In genomic region chr22:19406281-19406811, GRCh38 we compare ENCODE assay signal across 24 cellular contexts. TPM values are rescaled to one million over a fixed set of nuclear protein-coding genes. Genes with fewer than 3 reads are reported as not detected.
DNase-seq lines count a peak whose midpoint lies in the region; ATAC-seq, FAIRE-seq and TF ChIP-seq lines count a peak whose summit lies in the region.
"Had no signal": no experiment of that assay in that cellular context is flagged by ENCODE, and none has a peak within 500 bp of the region (broad histone marks: within the 10 kb centered on the region; RNA-seq: fewer than 3 reads in every experiment).

No MANE protein-coding gene starts in this region.

- no peaks in the 10 kb centered on the region for H3K27me3 ChIP-seq in DND-41 (ENCODE audit: insufficient read depth, low read length, poor library complexity)
- H3K27me3 ChIP-seq in GM12878 (replicated peaks in 1 of 2; ENCODE audit: control insufficient read depth in 2 of 2, insufficient read depth in 2 of 2, low read length in 1 of 2) = no peaks in the 10 kb centered on the region
- no peaks in the 10 kb centered on the region for H3K27me3 ChIP-seq in HepG2 (ENCODE audit: control insufficient read depth in 1 of 2, insufficient read depth in 2 of 2, low read length in 2 of 2)
- no peaks in the 10 kb centered on the region for H3K27me3 ChIP-seq in hepatocyte
- H3K27me3 ChIP-seq: SJCRH30 had no signal

- H3K4me1 Mint-ChIP-seq in activated CD8-positive, alpha-beta memory T cell treated with anti-CD3 and anti-CD28 coated beads, Interleukin-2, amount 10 ng/mL, durations not matched to agents 7 days and 5 days = no peaks in the 10 kb centered on the region

- FAIRE-seq in GM12878 (lab: Jason Lieb, UNC) = no peak
- FAIRE-seq in HepG2 (lab: Jason Lieb, UNC) = no peak
- FAIRE-seq: GM12891, H54, RCC 7860 had no signal

- intact Hi-C loops in GM12878 (cut with micrococcal nuclease; ENCODE audit: unreplicated experiment) (no loop called here), HepG2 (cut with micrococcal nuclease; ENCODE audit: unreplicated experiment) (no loop called here), mucosa of descending colon (cut with DNase I, micrococcal nuclease) (no loop called here)

- H3K4me2 ChIP-seq in DND-41 (ENCODE audit: insufficient read depth, low read length) = no peak overlapping the region
- H3K4me2 ChIP-seq in GM12878 (ENCODE audit: control insufficient read depth, insufficient read depth) = no peak overlapping the region
- H3K4me2 ChIP-seq in HepG2 (ENCODE audit: low read depth, low read length) = no peak overlapping the region
- no peak overlapping the region for H3K4me2 ChIP-seq in hepatocyte

- H4K20me1 ChIP-seq in DND-41 (ENCODE audit: insufficient read depth, low read length) = peaks cover 19% of the 10 kb centered on the region
- no peaks in the 10 kb centered on the region for H4K20me1 ChIP-seq in GM12878 (ENCODE audit: control insufficient read depth, insufficient read depth)
- 0 out of 2 replicates have a peak, but pooled peaks cover under 1% of the 10 kb centered on the region for H4K20me1 ChIP-seq in HepG2 (ENCODE audit: insufficient read depth, low read length)
- H4K20me1 ChIP-seq in hepatocyte (ENCODE audit: insufficient read depth, poor library complexity, severe bottlenecking) = peaks cover 8% of the 10 kb centered on the region

- in situ Hi-C loops in GM12878 (cut with MboI) = no loop called here
- in situ Hi-C loops in HepG2 (cut with HindIII; ENCODE audit: extremely low pct_ligation_motif_present, low pct_unique_long_range_greater_than_20kb) = no loop called here

- H2AFZ ChIP-seq in DND-41 (ENCODE audit: low read depth, low read length) = no peak overlapping the region
- no peak overlapping the region for H2AFZ ChIP-seq in GM12878 (ENCODE audit: control insufficient read depth, low read depth, low read length)
- H2AFZ ChIP-seq in HepG2 (ENCODE audit: low read length) = no peak overlapping the region
- no peak overlapping the region for H2AFZ ChIP-seq in hepatocyte

- H3K36me3 Mint-ChIP-seq in activated CD8-positive, alpha-beta memory T cell treated with anti-CD3 and anti-CD28 coated beads, Interleukin-2, amount 10 ng/mL, durations not matched to agents 7 days and 5 days = peaks cover 48% of the 10 kb centered on the region

- H3K79me2 ChIP-seq in DND-41 (ENCODE audit: insufficient read depth, low read length) (peaks cover 29% of the 10 kb centered on the region), GM12878 (ENCODE audit: control insufficient read depth, insufficient read depth, low read length) (no peaks in the 10 kb centered on the region; the same call in 1 of the 2 replicates), HepG2 (ENCODE audit: insufficient read depth, low read length) (peaks cover 11% of the 10 kb centered on the region), hepatocyte (peaks cover 14% of the 10 kb centered on the region)

- no peak overlapping the region for H3K9ac ChIP-seq in DND-41 (ENCODE audit: low read depth, low read length)
- H3K9ac ChIP-seq in GM12878 (ENCODE audit: control insufficient read depth, insufficient read depth, low read length) = no peak overlapping the region
- H3K9ac ChIP-seq in HepG2 (ENCODE audit: insufficient read depth, low read depth, low read length) = no peak overlapping the region

- no peak overlapping the region for H3K27ac Mint-ChIP-seq in activated CD8-positive, alpha-beta memory T cell treated with anti-CD3 and anti-CD28 coated beads, Interleukin-2, amount 10 ng/mL, durations not matched to agents 7 days and 5 days

- no peak overlapping the region for H3K4me3 ChIP-seq in DND-41 (ENCODE audit: low read depth in 1 of 2, low read length in 2 of 2)
- no peak overlapping the region for H3K4me3 ChIP-seq in GM12878
- H3K4me3 ChIP-seq in HepG2 (replicated peaks in 1 of 3; ENCODE audit: insufficient read depth in 1 of 3, low read depth in 2 of 3, low read length in 3 of 3) = no peak overlapping the region
- no peak overlapping the region for H3K4me3 ChIP-seq in hepatocyte
- no peak overlapping the region for H3K4me3 ChIP-seq in mucosa of descending colon
- H3K4me3 ChIP-seq: SJCRH30 had no signal

- peaks cover 95% of the 10 kb centered on the region for H3K36me3 ChIP-seq in DND-41 (ENCODE audit: insufficient read depth, low read length)
- peaks cover 21 to 31% of the 10 kb centered on the region in 2 experiments; a peak in 3 of 4 replicates for H3K36me3 ChIP-seq in GM12878 (ENCODE audit: control insufficient read depth in 2 of 2, insufficient read depth in 2 of 2, low read length in 1 of 2)
- H3K36me3 ChIP-seq in HepG2 (replicated peaks in 1 of 2; ENCODE audit: control insufficient read depth in 1 of 2, insufficient read depth in 2 of 2, low read length in 2 of 2) = peaks cover 30 to 82% of the 10 kb centered on the region in 2 experiments; a peak in 4 of 5 replicates
- H3K36me3 ChIP-seq in hepatocyte (replicated peaks; ENCODE audit: insufficient read depth, low read depth) = no peaks in the 10 kb centered on the region
- H3K36me3 ChIP-seq in mucosa of descending colon (ENCODE audit: low read depth) = no peaks in the 10 kb centered on the region

- H3K9me3 Mint-ChIP-seq in activated CD8-positive, alpha-beta memory T cell treated with anti-CD3 and anti-CD28 coated beads, Interleukin-2, amount 10 ng/mL, durations not matched to agents 7 days and 5 days (ENCODE audit: low read depth) = no peaks in the 10 kb centered on the region
- H3K9me3 Mint-ChIP-seq: CD4-positive, CD25-positive, alpha-beta regulatory T cell had no signal

- H3K9me3 ChIP-seq in DND-41 (ENCODE audit: insufficient read depth, low read length, severe bottlenecking) = no peaks in the 10 kb centered on the region
- H3K9me3 ChIP-seq in GM12878 (replicated peaks; ENCODE audit: control insufficient read depth, insufficient read depth, low read length) = no peaks in the 10 kb centered on the region
- H3K9me3 ChIP-seq in HepG2 (ENCODE audit: low read length) = no peaks in the 10 kb centered on the region
- H3K9me3 ChIP-seq in hepatocyte (ENCODE audit: low read depth) = no peaks in the 10 kb centered on the region
- H3K9me3 ChIP-seq in mucosa of descending colon = no peaks in the 10 kb centered on the region
- H3K9me3 ChIP-seq: SJCRH30 had no signal

- no TSS peak for BruUV-seq in GM12878 (replicated peaks; lab: Mats Ljungman, UMichigan)
- BruUV-seq in HepG2 (replicated peaks; lab: Mats Ljungman, UMichigan) = no TSS peak

- no peaks in the 10 kb centered on the region for H3K27me3 Mint-ChIP-seq in activated CD8-positive, alpha-beta memory T cell treated with anti-CD3 and anti-CD28 coated beads, Interleukin-2, amount 10 ng/mL, durations not matched to agents 7 days and 5 days
- H3K27me3 Mint-ChIP-seq: CD4-positive, CD25-positive, alpha-beta regulatory T cell had no signal

- no peak overlapping the region for H3K4me3 Mint-ChIP-seq in activated CD8-positive, alpha-beta memory T cell treated with anti-CD3 and anti-CD28 coated beads, Interleukin-2, amount 10 ng/mL, durations not matched to agents 7 days and 5 days
- H3K4me3 Mint-ChIP-seq: CD4-positive, CD25-positive, alpha-beta regulatory T cell had no signal

- no peak for DNase-seq in activated CD8-positive, alpha-beta memory T cell treated with anti-CD3 and anti-CD28 coated beads, Interleukin-2, amount 10 ng/mL, durations not matched to agents 7 days and 5 days
- DNase-seq in activated CD8-positive, alpha-beta memory T cell treated with anti-CD3 and anti-CD28 coated beads, Interleukin-2, amount 50 U/mL, for 4 hours = no peak
- DNase-seq in DND-41 (no peak), GM12878 (ENCODE audit: low read depth, low spot score) (no peak), HepG2 (ENCODE audit: low spot score) (no peak), NCI-H187 (lab: John Stamatoyannopoulos, UW) (no peak), hepatocyte (ENCODE audit: low spot score) (no peak), mucosa of descending colon (no peak)
- DNase-seq: COR-L47, DMS 273 treated with DMSO at 0.1 percent for 48 hours, DMS79 treated with DMSO at 0.1 percent for 48 hours, KG1, NCI-H1092, NCI-H1436 treated with DMSO at 0.1 percent for 48 hours, NCI-H2029 treated with DMSO at 0.1 percent for 48 hours, NCI-H345, NCI-H524, NCI-H82, OCI-M1, SJCRH30 had no signal

- ATAC-seq in activated CD8-positive, alpha-beta memory T cell treated with anti-CD3 and anti-CD28 coated beads, Interleukin-2, amount 10 ng/mL, durations not matched to agents 7 days and 5 days = peak; percentile 33
- ATAC-seq in DND-41 (ENCODE audit: insufficient read depth, low read depth) (peak; percentile 22; the same call in 1 of the 3 replicates), GM12878 (no peak), HepG2 (no peak), mucosa of descending colon (no peak)

- CTCF ChIA-PET in activated CD8-positive, alpha-beta memory T cell treated with anti-CD3 and anti-CD28 coated beads, Interleukin-2, amount 10 ng/mL, durations not matched to agents 7 days and 5 days (lab: Charles Lee) = no interaction called here
- CTCF ChIA-PET in GM12878 (lab: Yijun Ruan, JAX) = interaction anchor here (0.6 to 1.1 kb wide), 4 partner anchors 10 to 22 kb away, joined by 3 to 4 read pairs (median 3); no protein-coding TSS in a partner anchor
- CTCF ChIA-PET in HepG2 (lab: Yijun Ruan, JAX; ENCODE audit: low intra/inter-chr PET ratio, low total read pairs) = no interaction called here

- H3K4me1 ChIP-seq in DND-41 (ENCODE audit: insufficient read depth, low read length) (no peaks in the 10 kb centered on the region), GM12878 (ENCODE audit: control insufficient read depth, insufficient read depth, low read length) (no peaks in the 10 kb centered on the region), HepG2 (ENCODE audit: insufficient read depth, low read length) (peaks cover 11% of the 10 kb centered on the region), hepatocyte (ENCODE audit: insufficient read depth) (no peaks in the 10 kb centered on the region), mucosa of descending colon (ENCODE audit: low read depth) (no peaks in the 10 kb centered on the region)
- H3K4me1 ChIP-seq: SJCRH30 had no signal

- no peak overlapping the region for H3K27ac ChIP-seq in DND-41 (ENCODE audit: low read length)
- H3K27ac ChIP-seq in GM12878 (ENCODE audit: control insufficient read depth, insufficient read depth) = no peak overlapping the region
- H3K27ac ChIP-seq in HepG2 (ENCODE audit: extremely low read length, insufficient read depth, low read length) = no peak overlapping the region
- no peak overlapping the region for H3K27ac ChIP-seq in hepatocyte
- H3K27ac ChIP-seq: SJCRH30 had no signal

- POLR2A ChIA-PET in GM12878 (lab: Charles Lee) = no interaction called here
- POLR2A ChIA-PET in HepG2 (lab: Yijun Ruan, JAX) = no interaction called here

- RAD21 ChIA-PET in GM12878 (lab: Charles Lee; ENCODE audit: unreplicated experiment) = no interaction called here

- no peaks in the 10 kb centered on the region for H3K9me2 ChIP-seq in hepatocyte (replicated peaks; ENCODE audit: insufficient read depth)

- SMC1A ChIA-PET in GM12878 (lab: Charles Lee; ENCODE audit: uncharacterized antibody, unreplicated experiment) = no interaction called here

- WGBS in GM12878 (ENCODE audit: insufficient coverage, insufficient replicate concordance, low lambda C conversion rate, missing lambda C conversion rate) = 100% methylated on average over 3 of the region's 3 CpGs
- 98% methylated on average over 3 of the region's 3 CpGs for WGBS in HepG2 (ENCODE audit: low lambda C conversion rate)
- WGBS in hepatocyte (ENCODE audit: low lambda C conversion rate, missing lambda C conversion rate) = 68% methylated on average over 3 of the region's 3 CpGs

- TF ChIP-seq POLR2A in GM12878 (IDR thresholded peaks at IDR 0.05; ENCODE audit: low read depth, low read length) (no peak), HepG2 (IDR thresholded peaks at IDR 0.05; ENCODE audit: insufficient read depth in 1 of 2, low read depth in 2 of 2, low read length in 2 of 2) (no peak)

- TF ChIP-seq CTCF in DND-41 (IDR thresholded peaks at IDR 0.05; ENCODE audit: borderline replicate concordance, extremely low read depth, low read length, poor library complexity, severe bottlenecking) (peak; percentile 12), GM12878 (IDR thresholded peaks at IDR 0.05 in 2 of 3, conservative IDR thresholded peaks at IDR 0.05 in 1 of 3; ENCODE audit: control insufficient read depth in 2 of 3, extremely low read depth in 1 of 3, insufficient read depth in 1 of 3, low read depth in 3 of 3, low read length in 3 of 3) (no peak), HepG2 (CRISPR knock-in tag; IDR thresholded peaks at IDR 0.05) (no peak), hepatocyte (IDR thresholded peaks at IDR 0.05; ENCODE audit: poor library complexity) (no peak), mucosa of descending colon (IDR thresholded peaks at IDR 0.05) (no peak)

- TF ChIP-seq EP300 in GM12878 (IDR thresholded peaks at IDR 0.05; ENCODE audit: borderline replicate concordance in 1 of 2, control insufficient read depth in 1 of 2, low read depth in 2 of 2, low read length in 2 of 2) (no peak), HepG2 (IDR thresholded peaks at IDR 0.05; ENCODE audit: low read depth in 2 of 2, low read length in 2 of 2) (no peak), HepG2 (CRISPR knock-in tag; IDR thresholded peaks at IDR 0.05; ENCODE audit: borderline replicate concordance) (no peak)

- TF ChIP-seq RAD21 in GM12878 (IDR thresholded peaks at IDR 0.05; ENCODE audit: insufficient read depth, low read depth, low read length) (peak; percentile 17; the same call in 1 of the 2 replicates), HepG2 (CRISPR knock-in tag; IDR thresholded peaks at IDR 0.05) (no peak)

RNA-seq across cellular contexts. Expression of gene HIRA, which starts 25.2 kb away (rescaled TPM):
- 10 to 100 TPM; 57.8 to 67.0 TPM for total RNA-seq in activated CD8-positive, alpha-beta memory T cell treated with anti-CD3 and anti-CD28 coated beads, Interleukin-2, amount 10 ng/mL, durations not matched to agents 7 days and 5 days
- 16.7 and 16.8 TPM in 2 replicates for total RNA-seq in GM12878 (2013; cell fraction: nucleolus; rRNA removed)
- total RNA-seq in GM12878 (2014; rRNA removed) = 14.7 and 15.6 TPM in 2 replicates
- total RNA-seq in GM12878 (2014; rRNA removed; fragmentation: Illumina TruSeq; extraction: Trizol) = 12.6 and 13.5 TPM in 2 replicates
- total RNA-seq in GM12878 (2021) = 32.2 and 32.7 TPM in 2 replicates
- 6.7 TPM for polyA plus RNA-seq in GM12878 (2011; ENCODE audit: low read depth)
- polyA plus RNA-seq in GM12878 (2011; rRNA removed) = 10.8 and 19.9 TPM in 2 replicates
- 21.5 and 26.0 TPM in 2 replicates for polyA plus RNA-seq in GM12878 (2011; cell fraction: cytosol; rRNA removed)
- 28.7 and 32.1 TPM in 2 replicates for polyA plus RNA-seq in GM12878 (2011; cell fraction: nucleus; rRNA removed)
- 11.0 and 13.2 TPM in 2 replicates for polyA plus RNA-seq in GM12878 (2012)
- polyA plus RNA-seq in GM12878 (2014; fragmentation: Illumina TruSeq; extraction: Trizol) = 11.5 and 20.2 TPM in 2 replicates
- under 1 TPM; 0.34 to 0.60 TPM for polyA plus RNA-seq in GM12878 (2014; fragmentation: Nextera tagmentation; extraction: Ambion mirVana)
- 23.5 and 26.6 TPM in 2 replicates for polyA plus RNA-seq in GM12878 (2014; rRNA removed)
- 1 to 10 TPM; 2.1 to 2.8 TPM for polyA plus RNA-seq in GM12878 (2016; fragmentation: Nextera tagmentation; extraction: Ambion mirVana)
- polyA minus RNA-seq in GM12878 (2011; rRNA and poly(A)+ RNA removed) = 27.6 and 31.8 TPM in 2 replicates
- polyA minus RNA-seq in GM12878 (2011; cell fraction: cytosol; rRNA and poly(A)+ RNA removed) = 9.1 and 12.8 TPM in 2 replicates
- 5.7 and 14.7 TPM in 2 replicates for polyA minus RNA-seq in GM12878 (2011; cell fraction: nucleus; rRNA and poly(A)+ RNA removed)
- total RNA-seq in HepG2 (2016; rRNA removed; fragmentation: Illumina TruSeq; extraction: Trizol) = 29.2 and 36.7 TPM in 2 replicates
- 7.9 and 8.8 TPM in 2 replicates for total RNA-seq in HepG2 (2016; cell fraction: cytosol; rRNA removed; fragmentation: Illumina TruSeq; extraction: Trizol; ENCODE audit: low read depth)
- 29.9 and 34.4 TPM in 2 replicates for total RNA-seq in HepG2 (2016; cell fraction: insoluble cytoplasmic fraction; rRNA removed; fragmentation: Illumina TruSeq; extraction: Trizol)
- 34.9 and 37.0 TPM in 2 replicates for total RNA-seq in HepG2 (2016; cell fraction: membrane; rRNA removed; fragmentation: Illumina TruSeq; extraction: Trizol)
- total RNA-seq in HepG2 (2016; cell fraction: nucleus; rRNA removed; fragmentation: Illumina TruSeq; extraction: Trizol) = 23.0 and 28.4 TPM in 2 replicates
- polyA plus RNA-seq in HepG2 (2011; rRNA removed) = 21.5 and 29.9 TPM in 2 replicates
- polyA plus RNA-seq in HepG2 (2011; cell fraction: cytosol; rRNA removed) = 22.7 and 25.6 TPM in 2 replicates
- 30.9 and 31.6 TPM in 2 replicates for polyA plus RNA-seq in HepG2 (2011; cell fraction: nucleus; rRNA removed)
- 24.0 and 24.5 TPM in 2 replicates for polyA plus RNA-seq in HepG2 (2012)
- 7.9 and 9.2 TPM in 2 replicates for polyA plus RNA-seq in HepG2 (2016; cell fraction: cytosol; fragmentation: Illumina TruSeq; extraction: Trizol; ENCODE audit: low read depth)
- polyA plus RNA-seq in HepG2 (2016; cell fraction: insoluble cytoplasmic fraction; fragmentation: Illumina TruSeq; extraction: Trizol; ENCODE audit: low read depth) = 41.6 and 52.8 TPM in 2 replicates
- polyA plus RNA-seq in HepG2 (2016; cell fraction: membrane; fragmentation: Illumina TruSeq; extraction: Trizol; ENCODE audit: low read depth) = 29.8 and 32.4 TPM in 2 replicates
- 44.6 and 49.3 TPM in 2 replicates for polyA plus RNA-seq in HepG2 (2016; cell fraction: nucleus; fragmentation: Illumina TruSeq; extraction: Trizol; ENCODE audit: insufficient read depth, low read depth)
- polyA minus RNA-seq in HepG2 (2011; rRNA and poly(A)+ RNA removed; ENCODE audit: low replicate concordance) = 34.3 and 50.7 TPM in 2 replicates
- 15.3 and 17.9 TPM in 2 replicates for polyA minus RNA-seq in HepG2 (2011; cell fraction: cytosol; rRNA and poly(A)+ RNA removed)
- polyA minus RNA-seq in HepG2 (2011; cell fraction: nucleus; rRNA and poly(A)+ RNA removed) = 14.4 and 14.7 TPM in 2 replicates
- 23.6 and 30.6 TPM in 2 replicates for total RNA-seq in hepatocyte
- 17.4 and 23.5 TPM in 2 replicates for polyA plus RNA-seq in hepatocyte
- total RNA-seq in mucosa of descending colon = 10 to 100 TPM; 24.0 to 35.0 (median 27.4) TPM

RNA-seq across cellular contexts. Expression of gene MRPL40, which starts 26.0 kb away (rescaled TPM):
- total RNA-seq in activated CD8-positive, alpha-beta memory T cell treated with anti-CD3 and anti-CD28 coated beads, Interleukin-2, amount 10 ng/mL, durations not matched to agents 7 days and 5 days = 10 to 100 TPM; 27.0 to 32.4 TPM
- total RNA-seq in GM12878 (2013; cell fraction: nucleolus; rRNA removed) = 5.7 and 6.6 TPM in 2 replicates
- total RNA-seq in GM12878 (2014; rRNA removed) (48.0 and 51.9 TPM in 2 replicates), GM12878 (2014; rRNA removed; fragmentation: Illumina TruSeq; extraction: Trizol) (55.9 and 58.1 TPM in 2 replicates), GM12878 (2021) (41.2 and 42.4 TPM in 2 replicates), HepG2 (2016; rRNA removed; fragmentation: Illumina TruSeq; extraction: Trizol) (79.7 and 107 TPM in 2 replicates), hepatocyte (25.9 and 28.1 TPM in 2 replicates), mucosa of descending colon (10 to 100 TPM; 15.2 to 21.7 (median 19.0) TPM)
- polyA plus RNA-seq in GM12878 (2011; ENCODE audit: low read depth) = 32.8 TPM
- polyA plus RNA-seq in GM12878 (2011; rRNA removed) (62.3 and 72.3 TPM in 2 replicates), GM12878 (2014; fragmentation: Illumina TruSeq; extraction: Trizol) (66.0 and 78.0 TPM in 2 replicates), GM12878 (2014; fragmentation: Nextera tagmentation; extraction: Ambion mirVana) (100 to 1,000 TPM; 180 to 207 TPM), GM12878 (2014; rRNA removed) (53.8 and 64.4 TPM in 2 replicates), GM12878 (2016; fragmentation: Nextera tagmentation; extraction: Ambion mirVana) (100 to 1,000 TPM; 124 to 131 TPM), HepG2 (2011; rRNA removed) (38.2 and 42.7 TPM in 2 replicates), hepatocyte (57.6 and 62.9 TPM in 2 replicates)
- 33.8 and 45.2 TPM in 2 replicates for polyA plus RNA-seq in GM12878 (2011; cell fraction: cytosol; rRNA removed)
- 21.5 and 26.3 TPM in 2 replicates for polyA plus RNA-seq in GM12878 (2011; cell fraction: nucleus; rRNA removed)
- polyA plus RNA-seq in GM12878 (2012) = 36.6 and 36.9 TPM in 2 replicates
- 18.1 and 18.3 TPM in 2 replicates for polyA minus RNA-seq in GM12878 (2011; rRNA and poly(A)+ RNA removed)
- polyA minus RNA-seq in GM12878 (2011; cell fraction: cytosol; rRNA and poly(A)+ RNA removed) = 8.8 and 10.3 TPM in 2 replicates
- polyA minus RNA-seq in GM12878 (2011; cell fraction: nucleus; rRNA and poly(A)+ RNA removed) = 5.6 and 8.9 TPM in 2 replicates
- 29.3 and 31.9 TPM in 2 replicates for total RNA-seq in HepG2 (2016; cell fraction: cytosol; rRNA removed; fragmentation: Illumina TruSeq; extraction: Trizol; ENCODE audit: low read depth)
- 80.6 and 113 TPM in 2 replicates for total RNA-seq in HepG2 (2016; cell fraction: insoluble cytoplasmic fraction; rRNA removed; fragmentation: Illumina TruSeq; extraction: Trizol)
- total RNA-seq in HepG2 (2016; cell fraction: membrane; rRNA removed; fragmentation: Illumina TruSeq; extraction: Trizol) = 28.9 and 33.0 TPM in 2 replicates
- 29.8 and 31.8 TPM in 2 replicates for total RNA-seq in HepG2 (2016; cell fraction: nucleus; rRNA removed; fragmentation: Illumina TruSeq; extraction: Trizol)
- 25.2 and 25.5 TPM in 2 replicates for polyA plus RNA-seq in HepG2 (2011; cell fraction: cytosol; rRNA removed)
- 9.5 and 11.2 TPM in 2 replicates for polyA plus RNA-seq in HepG2 (2011; cell fraction: nucleus; rRNA removed)
- polyA plus RNA-seq in HepG2 (2012) = 32.8 and 36.4 TPM in 2 replicates
- polyA plus RNA-seq in HepG2 (2016; cell fraction: cytosol; fragmentation: Illumina TruSeq; extraction: Trizol; ENCODE audit: low read depth) = 29.8 and 33.0 TPM in 2 replicates
- polyA plus RNA-seq in HepG2 (2016; cell fraction: insoluble cytoplasmic fraction; fragmentation: Illumina TruSeq; extraction: Trizol; ENCODE audit: low read depth) = 106 and 109 TPM in 2 replicates
- polyA plus RNA-seq in HepG2 (2016; cell fraction: membrane; fragmentation: Illumina TruSeq; extraction: Trizol; ENCODE audit: low read depth) = 24.7 and 29.2 TPM in 2 replicates
- 48.5 and 49.1 TPM in 2 replicates for polyA plus RNA-seq in HepG2 (2016; cell fraction: nucleus; fragmentation: Illumina TruSeq; extraction: Trizol; ENCODE audit: insufficient read depth, low read depth)
- 7.4 and 19.3 TPM in 2 replicates for polyA minus RNA-seq in HepG2 (2011; rRNA and poly(A)+ RNA removed; ENCODE audit: low replicate concordance)
- polyA minus RNA-seq in HepG2 (2011; cell fraction: cytosol; rRNA and poly(A)+ RNA removed) = 4.8 and 7.9 TPM in 2 replicates
- 5.7 and 7.7 TPM in 2 replicates for polyA minus RNA-seq in HepG2 (2011; cell fraction: nucleus; rRNA and poly(A)+ RNA removed)

RNA-seq across cellular contexts. Expression of gene C22orf39, which starts 41.2 kb away (rescaled TPM):
- total RNA-seq in activated CD8-positive, alpha-beta memory T cell treated with anti-CD3 and anti-CD28 coated beads, Interleukin-2, amount 10 ng/mL, durations not matched to agents 7 days and 5 days = 10 to 100 TPM; 31.1 to 36.4 TPM
- total RNA-seq in GM12878 (2013; cell fraction: nucleolus; rRNA removed) = 26.8 and 32.5 TPM in 2 replicates
- total RNA-seq in GM12878 (2014; rRNA removed) (30.1 and 31.6 TPM in 2 replicates), GM12878 (2014; rRNA removed; fragmentation: Illumina TruSeq; extraction: Trizol) (17.3 TPM in 2 replicates), GM12878 (2021) (21.4 and 21.6 TPM in 2 replicates), HepG2 (2016; rRNA removed; fragmentation: Illumina TruSeq; extraction: Trizol) (26.4 and 31.5 TPM in 2 replicates), hepatocyte (26.4 and 29.5 TPM in 2 replicates), mucosa of descending colon (10 to 100 TPM; 21.9 to 60.4 (median 28.0) TPM)
- 13.3 TPM for polyA plus RNA-seq in GM12878 (2011; ENCODE audit: low read depth)
- polyA plus RNA-seq in GM12878 (2011; rRNA removed) (39.9 and 40.8 TPM in 2 replicates), GM12878 (2014; fragmentation: Illumina TruSeq; extraction: Trizol) (20.8 and 21.0 TPM in 2 replicates), GM12878 (2014; fragmentation: Nextera tagmentation; extraction: Ambion mirVana) (10 to 100 TPM in 1 of 2 experiments, 1 to 10 TPM in 1; 6.7 to 10.9 TPM), GM12878 (2014; rRNA removed) (38.8 and 39.9 TPM in 2 replicates), GM12878 (2016; fragmentation: Nextera tagmentation; extraction: Ambion mirVana) (10 to 100 TPM; 38.2 to 47.0 TPM), HepG2 (2011; rRNA removed) (23.4 and 27.8 TPM in 2 replicates), hepatocyte (29.0 and 32.4 TPM in 2 replicates)
- 42.9 and 49.6 TPM in 2 replicates for polyA plus RNA-seq in GM12878 (2011; cell fraction: cytosol; rRNA removed)
- 18.1 and 18.8 TPM in 2 replicates for polyA plus RNA-seq in GM12878 (2011; cell fraction: nucleus; rRNA removed)
- polyA plus RNA-seq in GM12878 (2012) = 20.7 and 21.0 TPM in 2 replicates
- 41.0 and 51.5 TPM in 2 replicates for polyA minus RNA-seq in GM12878 (2011; rRNA and poly(A)+ RNA removed)
- polyA minus RNA-seq in GM12878 (2011; cell fraction: cytosol; rRNA and poly(A)+ RNA removed) = 10.1 and 10.2 TPM in 2 replicates
- 8.7 and 13.7 TPM in 2 replicates for polyA minus RNA-seq in GM12878 (2011; cell fraction: nucleus; rRNA and poly(A)+ RNA removed)
- 19.2 and 24.5 TPM in 2 replicates for total RNA-seq in HepG2 (2016; cell fraction: cytosol; rRNA removed; fragmentation: Illumina TruSeq; extraction: Trizol; ENCODE audit: low read depth)
- total RNA-seq in HepG2 (2016; cell fraction: insoluble cytoplasmic fraction; rRNA removed; fragmentation: Illumina TruSeq; extraction: Trizol) = 27.8 and 30.9 TPM in 2 replicates
- total RNA-seq in HepG2 (2016; cell fraction: membrane; rRNA removed; fragmentation: Illumina TruSeq; extraction: Trizol) = 35.7 and 36.0 TPM in 2 replicates
- total RNA-seq in HepG2 (2016; cell fraction: nucleus; rRNA removed; fragmentation: Illumina TruSeq; extraction: Trizol) = 13.4 and 13.8 TPM in 2 replicates
- polyA plus RNA-seq in HepG2 (2011; cell fraction: cytosol; rRNA removed) = 27.6 and 28.2 TPM in 2 replicates
- polyA plus RNA-seq in HepG2 (2011; cell fraction: nucleus; rRNA removed) = 12.1 and 16.9 TPM in 2 replicates
- 23.3 and 26.0 TPM in 2 replicates for polyA plus RNA-seq in HepG2 (2012)
- 21.4 and 27.7 TPM in 2 replicates for polyA plus RNA-seq in HepG2 (2016; cell fraction: cytosol; fragmentation: Illumina TruSeq; extraction: Trizol; ENCODE audit: low read depth)
- 35.6 and 37.2 TPM in 2 replicates for polyA plus RNA-seq in HepG2 (2016; cell fraction: insoluble cytoplasmic fraction; fragmentation: Illumina TruSeq; extraction: Trizol; ENCODE audit: low read depth)
- 32.9 and 37.0 TPM in 2 replicates for polyA plus RNA-seq in HepG2 (2016; cell fraction: membrane; fragmentation: Illumina TruSeq; extraction: Trizol; ENCODE audit: low read depth)
- polyA plus RNA-seq in HepG2 (2016; cell fraction: nucleus; fragmentation: Illumina TruSeq; extraction: Trizol; ENCODE audit: insufficient read depth, low read depth) = 23.0 and 28.6 TPM in 2 replicates
- 31.0 and 68.1 TPM in 2 replicates for polyA minus RNA-seq in HepG2 (2011; rRNA and poly(A)+ RNA removed; ENCODE audit: low replicate concordance)
- 13.9 and 22.2 TPM in 2 replicates for polyA minus RNA-seq in HepG2 (2011; cell fraction: cytosol; rRNA and poly(A)+ RNA removed)
- 15.3 and 16.1 TPM in 2 replicates for polyA minus RNA-seq in HepG2 (2011; cell fraction: nucleus; rRNA and poly(A)+ RNA removed)

Comparison
In these comparisons a context has a peak if more than half of its experiments do, and no peak if none do; other contexts are left out.
1. ATAC-seq: peak in activated CD8-positive, alpha-beta memory T cell treated with anti-CD3 and anti-CD28 coated beads, Interleukin-2, amount 10 ng/mL, durations not matched to agents 7 days and 5 days (single experiment) and DND-41 (single experiment); none in GM12878 (single experiment), HepG2 (single experiment) and mucosa of descending colon (single experiment).